Comparison of ENCODE assay signal across 11 cellular contexts in genomic region chr2:224086226-224086911, GRCh38. TPM values are rescaled to one million over a fixed set of nuclear protein-coding genes. Genes with fewer than 3 reads are reported as not detected.
A peak's percentile ranks its signal among the peaks of the same experiment; 100 is the strongest.
DNase-seq lines count a peak whose midpoint lies in the region; ATAC-seq and TF ChIP-seq lines count a peak whose summit lies in the region.
"Had no signal": no experiment of that assay in that cellular context is flagged by ENCODE, and none has a peak within 500 bp of the region (broad histone marks: within the 10 kb centered on the region; RNA-seq: fewer than 3 reads in every experiment).

No MANE protein-coding gene starts in this region.

- CTCF ChIA-PET in A673 (lab: Charles Lee): interaction anchor here (1.0 to 1.9 kb wide), 2 partner anchors 23 to 93 kb away, joined by 3 to 4 read pairs; no protein-coding TSS in a partner anchor

- peak overlapping the region; percentile 82 for H3K27ac Mint-ChIP-seq in HFFc6
- H3K27ac Mint-ChIP-seq: activated naive CD8-positive, alpha-beta T cell treated with anti-CD3 and anti-CD28 coated beads, Interleukin-2, amount 10 ng/mL, durations not matched to agents 7 days and 5 days; CD4-positive, CD25-positive, alpha-beta regulatory T cell; IgD-negative memory B cell had no signal

- no peak overlapping the region for H3K4me3 ChIP-seq in A673 (ENCODE audit: low read depth, low read length, poor library complexity, severe bottlenecking)

- peak overlapping the region; percentile 38; the same call in 1 of the 2 replicates for H3K4me3 Mint-ChIP-seq in HFFc6
- H3K4me3 Mint-ChIP-seq: activated naive CD8-positive, alpha-beta T cell treated with anti-CD3 and anti-CD28 coated beads, Interleukin-2, amount 10 ng/mL, durations not matched to agents 7 days and 5 days; CD4-positive, CD25-positive, alpha-beta regulatory T cell; IgD-negative memory B cell had no signal

- peaks cover 6% of the 10 kb centered on the region for H3K36me3 Mint-ChIP-seq in HFFc6 (ENCODE audit: low read depth)
- H3K36me3 Mint-ChIP-seq: CD4-positive, CD25-positive, alpha-beta regulatory T cell; IgD-negative memory B cell had no signal

- H3K9me3 Mint-ChIP-seq in HFFc6: peaks cover 4% of the 10 kb centered on the region; the same call in 1 of the 2 replicates
- H3K9me3 Mint-ChIP-seq: activated naive CD8-positive, alpha-beta T cell treated with anti-CD3 and anti-CD28 coated beads, Interleukin-2, amount 10 ng/mL, durations not matched to agents 7 days and 5 days; IgD-negative memory B cell had no signal

- no peaks in the 10 kb centered on the region for H3K27me3 ChIP-seq in A673 (replicated peaks; ENCODE audit: insufficient read depth, low read depth, low read length, poor library complexity)

- POLR2A ChIA-PET in A673 (lab: Charles Lee; ENCODE audit: low non-redundant PET): no interaction called here

- H3K9me3 ChIP-seq in A673 (ENCODE audit: low read depth, low read length, poor library complexity, severe bottlenecking): no peaks in the 10 kb centered on the region

- ATAC-seq in GM19395 (IDR thresholded peaks at IDR 0.05; ENCODE audit: unreplicated experiment): no peak
- ATAC-seq in GM19035 (IDR thresholded peaks at IDR 0.05; ENCODE audit: unreplicated experiment): no peak

- intact Hi-C loops in A673 (cut with micrococcal nuclease; ENCODE audit: unreplicated experiment): loop anchor here (1.0 kb wide), 1 partner anchor 47 kb away; no protein-coding TSS in a partner anchor

- no peaks in the 10 kb centered on the region for H3K27me3 Mint-ChIP-seq in HFFc6 (ENCODE audit: insufficient read depth)

- H3K4me1 Mint-ChIP-seq in HFFc6 (ENCODE audit: low read depth): peaks cover 6% of the 10 kb centered on the region
- H3K4me1 Mint-ChIP-seq: activated naive CD8-positive, alpha-beta T cell treated with anti-CD3 and anti-CD28 coated beads, Interleukin-2, amount 10 ng/mL, durations not matched to agents 7 days and 5 days; CD4-positive, CD25-positive, alpha-beta regulatory T cell; IgD-negative memory B cell had no signal

- BruUV-seq in A673 (replicated peaks; lab: Mats Ljungman, UMichigan): no TSS peak

- DNase-seq in A673 (ENCODE audit: low spot score): peak; percentile 83
- DNase-seq in HFFc6: peak; percentile 94
- peak; percentile 82 for DNase-seq in amniotic stem cell (lab: John Stamatoyannopoulos, UW)
- peak; percentile 95 for DNase-seq in iris pigment epithelial cell (ENCODE audit: low read depth)
- DNase-seq in GM19238 (ENCODE audit: insufficient read length, low spot score): no peak
- DNase-seq in activated CD4-positive, CD25-positive, alpha-beta regulatory T cell treated with anti-CD3 and anti-CD28 coated beads, Interleukin-2, amount 50 U/mL, for 72 hours: no peak
- DNase-seq: activated naive CD8-positive, alpha-beta T cell treated with anti-CD3 and anti-CD28 coated beads, Interleukin-2, amount 10 ng/mL, durations not matched to agents 7 days and 5 days; CD4-positive, CD25-positive, alpha-beta regulatory T cell had no signal

- H3K4me1 ChIP-seq in A673 (ENCODE audit: insufficient read depth, low read length, poor library complexity, severe bottlenecking): peaks cover 29% of the 10 kb centered on the region

- peak overlapping the region; percentile 51 for H3K27ac ChIP-seq in A673 (ENCODE audit: low read depth, low read length, poor library complexity, severe bottlenecking)

- TF ChIP-seq CTCF in A673 (conservative IDR thresholded peaks at IDR 0.05; ENCODE audit: low read depth, low read length): no peak
- TF ChIP-seq CTCF in HFFc6 (IDR thresholded peaks at IDR 0.05): no peak

- H3K36me3 ChIP-seq in A673 (ENCODE audit: insufficient read depth, low read length, poor library complexity, severe bottlenecking): no peaks in the 10 kb centered on the region

RNA-seq across cellular contexts. Expression of gene SERPINE2, which starts 47.3 kb away (rescaled TPM):
- 331 and 380 TPM in 2 replicates for total RNA-seq in A673 (2021)
- 100 to 1,000 TPM; 145 to 385 (median 169) TPM for total RNA-seq in HFFc6 (2021; fragmentation: NEBNext Ultra II Directional; extraction: Animal tissue kit (Norgen Biotek cat#: 25700))

Comparison
In these comparisons a context has a peak if more than half of its experiments do, and no peak if none do; other contexts are left out.
1. DNase-seq: peak in A673 (single experiment), HFFc6 (single experiment), amniotic stem cell (single experiment) and iris pigment epithelial cell (single experiment); none in GM19238 (single experiment) and activated CD4-positive, CD25-positive, alpha-beta regulatory T cell treated with anti-CD3 and anti-CD28 coated beads, Interleukin-2, amount 50 U/mL, for 72 hours (single experiment).